In genomic region chr13:93007928-93008327, GRCh38 we compare ENCODE assay signal across 26 cellular contexts.
"Had no signal": no experiment of that assay in that cellular context is flagged by ENCODE, and none has a peak within 500 bp of the region (broad histone marks: within the 10 kb centered on the region; RNA-seq: fewer than 3 reads in every experiment).

No MANE protein-coding gene starts in this region.

- H3K9me3 ChIP-seq: suprapubic skin, testis, thyroid gland, upper lobe of left lung, upper lobe of right lung, vagina had no signal

- H3K4me3 ChIP-seq: stomach, suprapubic skin, testis, thoracic aorta, thyroid gland, tibial artery, tibial nerve, transverse colon, upper lobe of left lung, upper lobe of right lung, vagina had no signal

- H3K27ac ChIP-seq: stomach, suprapubic skin, testis, thoracic aorta, thyroid gland, tibial artery, tibial nerve, transverse colon, upper lobe of left lung, upper lobe of right lung, vagina had no signal

- DNase-seq: stimulated activated CD4-positive, alpha-beta T cell treated with anti-CD3 and anti-CD28 coated beads, Interleukin-2, amount 100 ng/mL, for 48 hours; stimulated activated CD4-positive, alpha-beta T cell treated with anti-CD3 and anti-CD28 coated beads, Interleukin-4, amount 100 ng/mL, for 1 hour; stimulated activated CD4-positive, alpha-beta T cell treated with anti-CD3 and anti-CD28 coated beads, Interleukin-4, amount 100 ng/mL, for 24 hours; stimulated activated CD4-positive, alpha-beta T cell treated with anti-CD3 and anti-CD28 coated beads, Interleukin-4, amount 100 ng/mL, for 4 hours; stimulated activated CD8-positive, alpha-beta memory T cell treated with anti-CD3 and anti-CD28 coated beads, Interleukin-4, amount 100 ng/mL, for 48 hours; stimulated activated naive B cell treated with anti-CD40 and anti-IgM and Interleukin-4, amounts not matched to agents 10 μg/mL and 1 μg/mL and 100 μg/mL, for 72 hours; stimulated activated naive CD4-positive, alpha-beta T cell; stimulated activated naive CD4-positive, alpha-beta T cell treated with Interleukin-2 at 50 U/mL for 16 hours; stimulated activated naive CD8-positive, alpha-beta T cell treated with anti-CD3 and anti-CD28 coated beads, Interleukin-15, amount 100 ng/mL, for 72 hours; stimulated activated naive CD8-positive, alpha-beta T cell treated with anti-CD3 and anti-CD28 coated beads, Interleukin-15, Interleukin-2, amounts not matched to agents 100 U/mL and 50 U/mL, for 24 hours; stomach; substantia nigra; testis; thyroid gland; tibial artery; transverse colon; trophoblast cell; upper lobe of left lung; upper lobe of right lung had no signal

- FAIRE-seq: urothelium cell line had no signal

- H3K36me3 ChIP-seq: stomach, suprapubic skin, thoracic aorta, thyroid gland, tibial artery, tibial nerve, transverse colon, upper lobe of left lung, upper lobe of right lung, vagina had no signal

- H3K27me3 ChIP-seq: stomach, suprapubic skin, testis, thyroid gland, tibial artery, tibial nerve, transverse colon, upper lobe of left lung, upper lobe of right lung, vagina had no signal

- H3K4me1 ChIP-seq: stomach, suprapubic skin, testis, thyroid gland, tibial artery, tibial nerve, transverse colon, upper lobe of left lung, upper lobe of right lung, vagina had no signal

- ATAC-seq: stimulated activated effector memory CD8-positive, alpha-beta T cell treated with anti-CD3 and anti-CD28 coated beads, Interleukin-12 subunit alpha, Interleukin-12 subunit beta, amount 100 ng/mL, for 72 hours; stimulated activated memory B cell treated with anti-CD40 and anti-IgM and Interleukin-4, amounts not matched to agents 10 μg/mL and 1 μg/mL and 100 μg/mL, for 72 hours; stimulated activated naive B cell treated with anti-CD40 and anti-IgM and Interleukin-4, amounts not matched to agents 10 μg/mL and 1 μg/mL and 100 μg/mL, for 72 hours; stimulated activated naive CD8-positive, alpha-beta T cell treated with anti-CD3 and anti-CD28 coated beads, Interleukin-15, amount 100 ng/mL, for 72 hours; stimulated activated naive CD8-positive, alpha-beta T cell treated with anti-CD3 and anti-CD28 coated beads, Interleukin-15, Interleukin-2, amounts not matched to agents 100 U/mL and 50 U/mL, for 24 hours; upper lobe of right lung had no signal
